8 cellular contexts compared by ENCODE assay signal in genomic region chr11:112086422-112087191, GRCh38. TPM values are rescaled to one million over a fixed set of nuclear protein-coding genes. Genes with fewer than 3 reads are reported as not detected.
DNase-seq lines count a peak whose midpoint lies in the region; TF ChIP-seq lines count a peak whose summit lies in the region.

Gene SDHD (plus strand): TSS chr11:112086873. CDS start chr11:112086908, 35 bp downstream.
Gene TIMM8B (minus strand): TSS chr11:112086756. CDS start chr11:112086723, 33 bp downstream.

- H3K79me1 ChIP-seq in neuronal stem cell (ENCODE audit: low read depth, low read length), result peaks cover 5% of the 10 kb centered on the region

- in situ Hi-C loops in SK-MEL-5 (cut with HindIII; ENCODE audit: low pct_unique_long_range_greater_than_20kb, low sequenced_read_pairs), result no loop called here

- CTCF ChIA-PET in HEK293T (lab: Yijun Ruan, JAX), result interaction anchor here (0.6 to 1.2 kb wide), 2 partner anchors 26 to 64 kb away, joined by 3 to 4 read pairs; no protein-coding TSS in a partner anchor

- no peak for TF ChIP-seq CTCF in subcutaneous adipose tissue (IDR thresholded peaks at IDR 0.05; ENCODE audit: low read depth)

- peak within 1 kb of the TSS; percentile 37 for H3K18ac ChIP-seq in neuronal stem cell (ENCODE audit: low read length)

- peaks cover 18 to 80% of the 10 kb centered on the region in 2 donors for H3K36me3 ChIP-seq in neuronal stem cell (replicated peaks in 1 of 2; ENCODE audit: control insufficient read depth in 2 of 2, insufficient read depth in 2 of 2, low read length in 2 of 2)

- H3K4ac ChIP-seq in neuronal stem cell (ENCODE audit: low read length), result no peak within 1 kb of the TSS

- H3K9me3 ChIP-seq in neuronal stem cell (replicated peaks in 1 of 2; ENCODE audit: control insufficient read depth in 2 of 2, insufficient read depth in 1 of 2, low read depth in 1 of 2, low read length in 2 of 2), result no peaks in the 10 kb centered on the region

- peaks cover 0 to 6% of the 10 kb centered on the region in 2 donors for H3K4me1 ChIP-seq in neuronal stem cell (ENCODE audit: control insufficient read depth in 2 of 2, insufficient read depth in 1 of 2, low read depth in 1 of 2, low read length in 2 of 2)

- no peaks in the 10 kb centered on the region for H3K27me3 ChIP-seq in neuronal stem cell (ENCODE audit: control insufficient read depth in 3 of 3, insufficient read depth in 3 of 3, low read depth in 1 of 3, low read length in 3 of 3)

- peak within 1 kb of the TSS; percentile 87 for H2AFZ ChIP-seq in neuronal stem cell (ENCODE audit: low read length)

- H3K4me3 ChIP-seq in neuronal stem cell (ENCODE audit: low read length in 2 of 2), result peak within 1 kb of the TSS; percentile 87 to 91

- no peak within 1 kb of the TSS for H2BK15ac ChIP-seq in neuronal stem cell (ENCODE audit: low read length)

- no CpG with 5 or more reads among the region's 45 CpGs for WGBS in neuronal stem cell (ENCODE audit: extremely low coverage in 2 of 2, insufficient read length in 2 of 2, insufficient replicate concordance in 1 of 2), 2 donors

- peak within 1 kb of the TSS; percentile 97 for H3K9ac ChIP-seq in neuronal stem cell (ENCODE audit: low read depth, low read length, poor library complexity)

- H4K91ac ChIP-seq in neuronal stem cell (ENCODE audit: low read depth, low read length, poor library complexity), result peak within 1 kb of the TSS; percentile 44

- POLR2A ChIA-PET in HEK293T (lab: Yijun Ruan, JAX), result interaction anchor here (0.6 to 2.2 kb wide), 12 partner anchors 10 to 950 kb away, joined by 3 to 8 read pairs (median 4); partner anchors contain the start of gene DLAT

- peak; percentile 83 for DNase-seq in GM04503 (ENCODE audit: low read depth)
- DNase-seq in HEK293T (ENCODE audit: extremely low spot score), result peak; percentile 98
- DNase-seq in MV-4-11 (lab: John Stamatoyannopoulos, UW), result peak; percentile 97
- DNase-seq in SK-MEL-5 (ENCODE audit: low read depth, low spot score), result peak; percentile 96
- peak; percentile 95 for DNase-seq in activated naive CD4-positive, alpha-beta T cell treated with Interleukin-2 at 50 U/mL for 16 hours
- DNase-seq in foreskin melanocyte, result peak; percentile 93
- peak; percentile 97 for DNase-seq in neuronal stem cell (ENCODE audit: low spot score)

- no peak within 1 kb of the TSS for H4K8ac ChIP-seq in neuronal stem cell (ENCODE audit: low read depth, low read length)

- no peak within 1 kb of the TSS for H2AK5ac ChIP-seq in neuronal stem cell (ENCODE audit: low read depth, low read length)

- no peak within 1 kb of the TSS for H2BK12ac ChIP-seq in neuronal stem cell (ENCODE audit: low read length)

- H3K14ac ChIP-seq in neuronal stem cell (ENCODE audit: low read length), result no peak within 1 kb of the TSS

- no peak within 1 kb of the TSS for H2BK5ac ChIP-seq in neuronal stem cell (ENCODE audit: low read length)

- peak within 1 kb of the TSS; percentile 29 for H3K23ac ChIP-seq in neuronal stem cell (ENCODE audit: low read depth, low read length, poor library complexity)

- H2BK120ac ChIP-seq in neuronal stem cell (ENCODE audit: low read depth, low read length), result no peak within 1 kb of the TSS

- H3K4me2 ChIP-seq in neuronal stem cell (ENCODE audit: insufficient read depth, low read length, poor library complexity, severe bottlenecking), result peak within 1 kb of the TSS; percentile 78

- no peak within 1 kb of the TSS for H3K27ac ChIP-seq in neuronal stem cell (replicated peaks; ENCODE audit: low read length)

TF ChIP-seq in HEK293T, 16 proteins besides CTCF, POLR2A, EP300 and RAD21:
- TF ChIP-seq ARNT (IDR thresholded peaks at IDR 0.05) (no peak), BHLHE40 (IDR thresholded peaks at IDR 0.05; ENCODE audit: borderline replicate concordance) (no peak), TARDBP (IDR thresholded peaks at IDR 0.05) (no peak), LEF1 (IDR thresholded peaks at IDR 0.05; ENCODE audit: borderline replicate concordance) (no peak), FOXK2 (IDR thresholded peaks at IDR 0.05) (peak; percentile 87), SP1 (IDR thresholded peaks at IDR 0.05) (no peak), NFRKB (IDR thresholded peaks at IDR 0.05) (no peak), CTBP1 (IDR thresholded peaks at IDR 0.05; ENCODE audit: borderline replicate concordance) (no peak), FOXA1 (IDR thresholded peaks at IDR 0.05) (no peak), FOXM1 (IDR thresholded peaks at IDR 0.05; ENCODE audit: borderline replicate concordance) (no peak), PKNOX1 (IDR thresholded peaks at IDR 0.05) (no peak), SUZ12 (IDR thresholded peaks at IDR 0.05) (no peak), HDGF (IDR thresholded peaks at IDR 0.05; ENCODE audit: borderline replicate concordance) (no peak; the same call in 1 of the 2 replicates), L3MBTL2 (conservative IDR thresholded peaks at IDR 0.05) (peak; percentile 62), ELF4 (IDR thresholded peaks at IDR 0.05) (peak; percentile 92), ZNF384 (IDR thresholded peaks at IDR 0.05) (no peak)

RNA-seq across cellular contexts. Expression of gene SDHD, which starts in this region (rescaled TPM):
- total RNA-seq in SK-MEL-5 (2014; rRNA removed; shearing (Covaris generic)), result 169 and 200 TPM in 2 replicates
- 82.2 and 88.9 TPM in 2 replicates for polyA plus RNA-seq in SK-MEL-5 (2015; cell fraction: cytosol; rRNA removed)
- polyA plus RNA-seq in SK-MEL-5 (2015; cell fraction: nucleus; rRNA removed), result 36.4 and 43.0 TPM in 2 replicates
- 40.2 TPM for polyA plus RNA-seq in neuronal stem cell (2013, experiment 1 of 2)
- 37.0 TPM for polyA plus RNA-seq in neuronal stem cell (2013, experiment 2 of 2)
- 100 to 1,000 TPM in 2 of 4 donors, 10 to 100 TPM in 2; 73.8 to 153 (median 103) TPM for total RNA-seq in subcutaneous adipose tissue

RNA-seq across cellular contexts. Expression of gene TIMM8B, which starts in this region (rescaled TPM):
- total RNA-seq in SK-MEL-5 (2014; rRNA removed; shearing (Covaris generic)), result 73.0 and 82.7 TPM in 2 replicates
- polyA plus RNA-seq in SK-MEL-5 (2015; cell fraction: cytosol; rRNA removed), result 41.4 and 51.7 TPM in 2 replicates
- polyA plus RNA-seq in SK-MEL-5 (2015; cell fraction: nucleus; rRNA removed), result 12.7 and 14.1 TPM in 2 replicates
- 103 TPM for polyA plus RNA-seq in neuronal stem cell (2013, experiment 1 of 2)
- 104 TPM for polyA plus RNA-seq in neuronal stem cell (2013, experiment 2 of 2)
- total RNA-seq in subcutaneous adipose tissue, result 10 to 100 TPM; 30.9 to 56.6 (median 48.0) TPM
